9 cellular contexts compared by ENCODE assay signal in genomic region chr5:66145737-66146136, GRCh38. TPM values are rescaled to one million over a fixed set of nuclear protein-coding genes. Genes with fewer than 3 reads are reported as not detected.
A peak's percentile ranks its signal among the peaks of the same experiment; 100 is the strongest.
DNase-seq lines count a peak whose midpoint lies in the region; ATAC-seq and TF ChIP-seq lines count a peak whose summit lies in the region.
"Had no signal": no experiment of that assay in that cellular context is flagged by ENCODE, and none has a peak within 500 bp of the region (broad histone marks: within the 10 kb centered on the region; RNA-seq: fewer than 3 reads in every experiment).

No MANE protein-coding gene starts in this region.

- ATAC-seq in activated CD8-positive, alpha-beta T cell treated with anti-CD3 and anti-CD28 coated beads for 36 hours, result no peak
- ATAC-seq in stimulated activated naive CD8-positive, alpha-beta T cell treated with anti-CD3 and anti-CD28 coated beads, Interleukin-15, amount 100 ng/mL, for 72 hours, result no peak
- no peak for ATAC-seq in GM18868 (IDR thresholded peaks at IDR 0.05; ENCODE audit: unreplicated experiment)

- peak overlapping the region; percentile 99 for H3K27ac Mint-ChIP-seq in T-helper 1 cell treated with Interleukin-12 subunit alpha and Interleukin-12 subunit beta and Interleukin-4 antibody, amounts not matched to agents 30 μg/mL and 1 μg/mL, for 36 hours
- H3K27ac Mint-ChIP-seq in activated CD8-positive, alpha-beta T cell treated with anti-CD3 and anti-CD28 coated beads for 36 hours, result peak overlapping the region; percentile 93
- peak overlapping the region; percentile 91 to 100 for H3K27ac Mint-ChIP-seq in stimulated activated naive CD8-positive, alpha-beta T cell treated with anti-CD3 and anti-CD28 coated beads, Interleukin-15, amount 100 ng/mL, for 72 hours

- peaks cover 13% of the 10 kb centered on the region for H3K36me3 Mint-ChIP-seq in T-helper 1 cell treated with Interleukin-12 subunit alpha and Interleukin-12 subunit beta and Interleukin-4 antibody, amounts not matched to agents 30 μg/mL and 1 μg/mL, for 36 hours (ENCODE audit: low read depth)
- H3K36me3 Mint-ChIP-seq in activated CD8-positive, alpha-beta T cell treated with anti-CD3 and anti-CD28 coated beads for 36 hours (ENCODE audit: low read depth), result peaks cover 39% of the 10 kb centered on the region

- CTCF ChIA-PET in activated CD8-positive, alpha-beta T cell treated with anti-CD3 and anti-CD28 coated beads for 36 hours (lab: Charles Lee), result no interaction called here

- intact Hi-C loops in activated CD8-positive, alpha-beta T cell treated with anti-CD3 and anti-CD28 coated beads for 36 hours (cut with micrococcal nuclease), result loop anchor here (10.0 kb wide), 2 partner anchors 521 to 1381 kb away; partner anchors contain the start of genes CWC27, SHLD3, SREK1IP1 and TRAPPC13

- H3K4me3 Mint-ChIP-seq in T-helper 1 cell treated with Interleukin-12 subunit alpha and Interleukin-12 subunit beta and Interleukin-4 antibody, amounts not matched to agents 30 μg/mL and 1 μg/mL, for 36 hours, result peak overlapping the region; percentile 95
- peak overlapping the region; percentile 89 for H3K4me3 Mint-ChIP-seq in activated CD8-positive, alpha-beta T cell treated with anti-CD3 and anti-CD28 coated beads for 36 hours
- H3K4me3 Mint-ChIP-seq in stimulated activated naive CD8-positive, alpha-beta T cell treated with anti-CD3 and anti-CD28 coated beads, Interleukin-15, amount 100 ng/mL, for 72 hours, result peak overlapping the region; percentile 87 to 99

- peak overlapping the region; percentile 62 for H3K4me3 ChIP-seq in iPS-11a (ENCODE audit: low read depth, low read length)

- H3K9me3 Mint-ChIP-seq in T-helper 1 cell treated with Interleukin-12 subunit alpha and Interleukin-12 subunit beta and Interleukin-4 antibody, amounts not matched to agents 30 μg/mL and 1 μg/mL, for 36 hours, result no peaks in the 10 kb centered on the region
- H3K9me3 Mint-ChIP-seq in activated CD8-positive, alpha-beta T cell treated with anti-CD3 and anti-CD28 coated beads for 36 hours, result peaks cover 3% of the 10 kb centered on the region
- H3K9me3 Mint-ChIP-seq in stimulated activated naive CD8-positive, alpha-beta T cell treated with anti-CD3 and anti-CD28 coated beads, Interleukin-15, amount 100 ng/mL, for 72 hours, result no peaks in the 10 kb centered on the region

- POLR2A ChIA-PET in activated CD8-positive, alpha-beta T cell treated with anti-CD3 and anti-CD28 coated beads for 36 hours (lab: Charles Lee), result no interaction called here

- H3K4me1 Mint-ChIP-seq in T-helper 1 cell treated with Interleukin-12 subunit alpha and Interleukin-12 subunit beta and Interleukin-4 antibody, amounts not matched to agents 30 μg/mL and 1 μg/mL, for 36 hours (ENCODE audit: low read depth), result peaks cover 32% of the 10 kb centered on the region
- H3K4me1 Mint-ChIP-seq in activated CD8-positive, alpha-beta T cell treated with anti-CD3 and anti-CD28 coated beads for 36 hours (ENCODE audit: low read depth), result peaks cover 48% of the 10 kb centered on the region
- H3K4me1 Mint-ChIP-seq in stimulated activated naive CD8-positive, alpha-beta T cell treated with anti-CD3 and anti-CD28 coated beads, Interleukin-15, amount 100 ng/mL, for 72 hours, result peaks cover 39% of the 10 kb centered on the region

- TF ChIP-seq CTCF in activated CD8-positive, alpha-beta T cell treated with anti-CD3 and anti-CD28 coated beads for 36 hours (IDR thresholded peaks at IDR 0.05), result no peak

- H3K27me3 Mint-ChIP-seq in T-helper 1 cell treated with Interleukin-12 subunit alpha and Interleukin-12 subunit beta and Interleukin-4 antibody, amounts not matched to agents 30 μg/mL and 1 μg/mL, for 36 hours (ENCODE audit: low read depth), result no peaks in the 10 kb centered on the region
- no peaks in the 10 kb centered on the region for H3K27me3 Mint-ChIP-seq in activated CD8-positive, alpha-beta T cell treated with anti-CD3 and anti-CD28 coated beads for 36 hours
- no peaks in the 10 kb centered on the region for H3K27me3 Mint-ChIP-seq in stimulated activated naive CD8-positive, alpha-beta T cell treated with anti-CD3 and anti-CD28 coated beads, Interleukin-15, amount 100 ng/mL, for 72 hours

- DNase-seq in T-helper 1 cell (no peak), C1 segment of cervical spinal cord (lab: John Stamatoyannopoulos, UW) (no peak), NCI-H774 (lab: John Stamatoyannopoulos, UW) (no peak)
- no peak for DNase-seq in activated CD8-positive, alpha-beta T cell treated with anti-CD3 and anti-CD28 coated beads for 36 hours
- DNase-seq in stimulated activated naive CD8-positive, alpha-beta T cell treated with anti-CD3 and anti-CD28 coated beads, Interleukin-15, amount 100 ng/mL, for 72 hours, result no peak
- DNase-seq: GOT3 had no signal

RNA-seq across cellular contexts. Expression of gene SREK1, which starts 1.6 kb away (rescaled TPM):
- 10 to 100 TPM; 53.9 to 60.2 TPM for total RNA-seq in activated CD8-positive, alpha-beta T cell treated with anti-CD3 and anti-CD28 coated beads for 36 hours
